ENCODE assay signal across 8 cellular contexts in genomic region chr14:22471545-22472121, GRCh38.
A peak's percentile ranks its signal among the peaks of the same experiment; 100 is the strongest.
DNase-seq lines count a peak whose midpoint lies in the region; ATAC-seq, FAIRE-seq and TF ChIP-seq lines count a peak whose summit lies in the region.

No MANE protein-coding gene starts in this region.

- peak overlapping the region; percentile 82 for H3K4me2 ChIP-seq in OCI-LY7 (ENCODE audit: low read length)

- TF ChIP-seq CTCF in GM10266 (IDR thresholded peaks at IDR 0.05; ENCODE audit: control insufficient read depth, insufficient read depth, low read depth, missing control alignments) (peak; percentile 69), OCI-LY7 (conservative IDR thresholded peaks at IDR 0.05; ENCODE audit: low read length) (peak; percentile 91), gastroesophageal sphincter (IDR thresholded peaks at IDR 0.05) (peak in 3 of 4 experiments; percentile 28 to 50 (median 41))

- H3K79me2 ChIP-seq in OCI-LY7 (ENCODE audit: insufficient read depth, low read depth, low read length) = no peaks in the 10 kb centered on the region

- TF ChIP-seq POLR2A in gastroesophageal sphincter (IDR thresholded peaks at IDR 0.05) (no peak), H54 (IDR thresholded peaks at IDR 0.05; ENCODE audit: low read depth, low read length) (no peak)

- no TSS peak for BruUV-seq in OCI-LY7 (replicated peaks; lab: Mats Ljungman, UMichigan)

- H2AFZ ChIP-seq in OCI-LY7 (ENCODE audit: low read length) = peak overlapping the region; percentile 68; the same call in 1 of the 2 replicates

- H3K9me2 ChIP-seq in OCI-LY7 (ENCODE audit: insufficient read depth, low read length) = no peaks in the 10 kb centered on the region

- intact Hi-C loops in OCI-LY7 (cut with micrococcal nuclease; ENCODE audit: unreplicated experiment) = loop anchor here (1.0 to 10.0 kb wide), 4 partner anchors 37 to 187 kb away; no protein-coding TSS in a partner anchor
- intact Hi-C loops in posterior vena cava (cut with DNase I) = loop anchor here in 1 of 2 donors (5.0 kb wide), 1 partner anchor 84 kb away; no protein-coding TSS in a partner anchor

- no peak for DNase-seq in GM10266 (ENCODE audit: extremely low spot score)
- DNase-seq in OCI-LY7 (ENCODE audit: low spot score) = peak; percentile 84
- DNase-seq in posterior vena cava (ENCODE audit: low spot score) = peak; percentile 81
- DNase-seq in NCI-H510A (lab: John Stamatoyannopoulos, UW) = no peak
- no peak for DNase-seq in A172 (ENCODE audit: low spot score)
- DNase-seq in H54 (ENCODE audit: insufficient read length, low spot score) = no peak
- no peak for DNase-seq in activated T-cell treated with anti-CD3 and anti-CD28 coated beads for 4 hours

- H4K20me1 ChIP-seq in OCI-LY7 (ENCODE audit: insufficient read depth, low read length) = no peaks in the 10 kb centered on the region

- no peak for TF ChIP-seq EP300 in gastroesophageal sphincter (IDR thresholded peaks at IDR 0.05)

- H3K9me3 ChIP-seq in OCI-LY7 (ENCODE audit: low read length) (no peaks in the 10 kb centered on the region), gastroesophageal sphincter (no peaks in the 10 kb centered on the region)

- H3K27ac ChIP-seq in OCI-LY7 (ENCODE audit: low read depth, low read length, poor library complexity, severe bottlenecking) (peak overlapping the region; percentile 81), gastroesophageal sphincter (no peak overlapping the region)

- no peaks in the 10 kb centered on the region for H3K36me3 ChIP-seq in OCI-LY7 (ENCODE audit: insufficient read depth, low read length)
- no peaks in the 10 kb centered on the region for H3K36me3 ChIP-seq in gastroesophageal sphincter

- 56 to 61% methylated on average over 5 of the region's 7 CpGs for WGBS in gastroesophageal sphincter (ENCODE audit: low coverage in 1 of 2), 2 donors

- H3K4me1 ChIP-seq in OCI-LY7 (ENCODE audit: insufficient read depth, low read length, poor library complexity, severe bottlenecking) (peaks cover 91% of the 10 kb centered on the region), gastroesophageal sphincter (peaks cover 0 to 35% (median 7%) of the 10 kb centered on the region in 3 donors)

- POLR2A ChIA-PET in OCI-LY7 (lab: Charles Lee) = interaction anchor here (0.6 to 3.7 kb wide), 22 partner anchors 9 to 320 kb away, joined by 3 to 27 read pairs (median 4); no protein-coding TSS in a partner anchor

- CTCF ChIA-PET in OCI-LY7 (lab: Charles Lee; ENCODE audit: unreplicated experiment) = interaction anchor here (0.5 to 4.7 kb wide), 15 partner anchors 9 to 367 kb away, joined by 3 to 80 read pairs (median 4); no protein-coding TSS in a partner anchor

- peaks cover 11% of the 10 kb centered on the region for H3K27me3 ChIP-seq in gastroesophageal sphincter

- H3K4me3 ChIP-seq in OCI-LY7 (ENCODE audit: low read depth, low read length, poor library complexity, severe bottlenecking) = no peak overlapping the region
- no peak overlapping the region for H3K4me3 ChIP-seq in gastroesophageal sphincter

- no peak for ATAC-seq in gastroesophageal sphincter

- FAIRE-seq in H54 (lab: Jason Lieb, UNC) = no peak

Comparison
In these comparisons a context has a peak if more than half of its experiments do, and no peak if none do; other contexts are left out.
1. DNase-seq: peak in OCI-LY7 (single experiment) and posterior vena cava (single experiment); none in GM10266 (single experiment), NCI-H510A (single experiment), A172 (single experiment), H54 (single experiment) and activated T-cell treated with anti-CD3 and anti-CD28 coated beads for 4 hours (single experiment).
2. CTCF ChIP-seq: peak in every context shown above with its lines; median percentile 91 in OCI-LY7; 69 in GM10266; 41 in gastroesophageal sphincter.